23 cellular contexts compared by ENCODE assay signal in the genomic region with DNA sequence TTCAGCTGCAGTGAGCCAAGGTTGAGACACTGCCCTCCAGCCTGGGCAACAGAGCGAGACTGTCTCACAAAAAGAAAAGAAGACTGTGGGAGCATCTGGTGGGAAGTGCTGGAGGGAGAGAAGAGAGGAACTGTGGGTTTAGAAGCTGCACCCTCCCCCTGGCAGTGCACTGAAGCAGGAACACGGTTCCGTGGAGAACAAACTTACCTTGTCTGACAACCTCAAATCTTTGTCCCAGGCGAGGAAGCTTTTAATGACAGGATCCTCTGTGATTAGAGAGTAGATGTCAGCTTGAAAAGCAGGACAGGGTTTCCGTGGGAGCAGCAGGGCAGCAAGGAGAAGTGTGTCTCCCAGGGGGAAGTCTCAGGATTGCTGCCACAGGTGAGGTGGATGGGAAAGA.
"Had no signal": no experiment of that assay in that cellular context is flagged by ENCODE, and none has a peak within 500 bp of the region (broad histone marks: within the 10 kb centered on the region; RNA-seq: fewer than 3 reads in every experiment).

No MANE protein-coding gene starts in this region.

- H3K4me3 Mint-ChIP-seq: activated naive CD4-positive, alpha-beta T cell treated with anti-CD3 and anti-CD28 coated beads, Interleukin-2, amount 50 U/mL, for 24 hours; activated T-cell treated with anti-CD3 and anti-CD28 coated beads, Interleukin-2, amount 50 U/mL, for 4 hours; nephron; T-helper 1 cell treated with Interleukin-12 subunit alpha and Interleukin-12 subunit beta and Interleukin-4 antibody, amounts not matched to agents 30 μg/mL and 1 μg/mL, for 36 hours had no signal

- DNase-seq: activated CD4-positive, alpha-beta T cell treated with anti-CD3 and anti-CD28 coated beads for 4 hours; activated CD4-positive, alpha-beta T cell treated with anti-CD3 and anti-CD28 coated beads, Interleukin-2, amount 50 U/mL, for 48 hours; activated CD8-positive, alpha-beta memory T cell treated with anti-CD3 and anti-CD28 coated beads, Interleukin-2, amount 50 U/mL, for 48 hours; activated T-cell treated with anti-CD3 and anti-CD28 coated beads, Interleukin-2, amount 50 U/mL, for 4 hours; anterior cingulate cortex; cerebellar nuclear complex; colonic mucosa; effector CD8-positive, alpha-beta T cell; esophagus squamous epithelium; foreskin melanocyte; left ventricle myocardium inferior; nucleus accumbens; psoas muscle; stimulated activated CD4-positive, alpha-beta T cell treated with anti-CD3 and anti-CD28 coated beads, Interleukin-15, amount 100 ng/mL, for 24 hours; stimulated activated naive CD4-positive, alpha-beta T cell treated with Interleukin-2 at 50 U/mL for 16 hours; SW 1271; T-helper 9 cell had no signal

- H3K9me3 Mint-ChIP-seq: activated naive CD4-positive, alpha-beta T cell treated with anti-CD3 and anti-CD28 coated beads, Interleukin-2, amount 50 U/mL, for 24 hours; activated T-cell treated with anti-CD3 and anti-CD28 coated beads, Interleukin-2, amount 50 U/mL, for 4 hours; activated T-helper 2 cell treated with anti-CD3 and anti-CD28 coated beads, Interferon-gamma antibody, Interleukin-2, Interleukin-4, amounts not matched to agents 10 μg/mL and 5 μg/mL and 100 μg/mL, durations not matched to agents 14 hours and 24 hours and 36 hours; nephron; T-helper 1 cell treated with Interleukin-12 subunit alpha and Interleukin-12 subunit beta and Interleukin-4 antibody, amounts not matched to agents 30 μg/mL and 1 μg/mL, for 36 hours had no signal

- H3K27me3 Mint-ChIP-seq: activated naive CD4-positive, alpha-beta T cell treated with anti-CD3 and anti-CD28 coated beads, Interleukin-2, amount 50 U/mL, for 24 hours had no signal

- ATAC-seq: activated T-cell treated with anti-CD3 and anti-CD28 coated beads, Interleukin-2, amount 50 U/mL, for 4 hours; psoas muscle had no signal

- H3K36me3 Mint-ChIP-seq: activated naive CD4-positive, alpha-beta T cell treated with anti-CD3 and anti-CD28 coated beads, Interleukin-2, amount 50 U/mL, for 24 hours had no signal

- H3K27ac Mint-ChIP-seq: activated naive CD4-positive, alpha-beta T cell treated with anti-CD3 and anti-CD28 coated beads, Interleukin-2, amount 50 U/mL, for 24 hours; activated T-helper 2 cell treated with anti-CD3 and anti-CD28 coated beads, Interferon-gamma antibody, Interleukin-2, Interleukin-4, amounts not matched to agents 10 μg/mL and 5 μg/mL and 100 μg/mL, durations not matched to agents 14 hours and 24 hours and 36 hours; T-helper 1 cell treated with Interleukin-12 subunit alpha and Interleukin-12 subunit beta and Interleukin-4 antibody, amounts not matched to agents 30 μg/mL and 1 μg/mL, for 36 hours had no signal

- FAIRE-seq: endometrium, TTC549 had no signal

- H3K4me1 Mint-ChIP-seq: activated naive CD4-positive, alpha-beta T cell treated with anti-CD3 and anti-CD28 coated beads, Interleukin-2, amount 50 U/mL, for 24 hours; nephron had no signal
